10 cellular contexts compared by ENCODE assay signal in genomic region chr3:46990573-46991374, GRCh38. TPM values are rescaled to one million over a fixed set of nuclear protein-coding genes. Genes with fewer than 3 reads are reported as not detected.
DNase-seq lines count a peak whose midpoint lies in the region; ATAC-seq, FAIRE-seq and TF ChIP-seq lines count a peak whose summit lies in the region.
"Had no signal": no experiment of that assay in that cellular context is flagged by ENCODE, and none has a peak within 500 bp of the region (broad histone marks: within the 10 kb centered on the region; RNA-seq: fewer than 3 reads in every experiment).

No MANE protein-coding gene starts in this region.

- peak overlapping the region; percentile 97 for H3K27ac Mint-ChIP-seq in activated T-cell treated with anti-CD3 and anti-CD28 coated beads, Interleukin-2, amount 50 U/mL, for 24 hours
- peak overlapping the region; percentile 96 for H3K27ac Mint-ChIP-seq in stimulated activated naive B cell treated with anti-CD40 and anti-IgM and Interleukin-4, amounts not matched to agents 10 μg/mL and 1 μg/mL and 100 μg/mL, for 72 hours
- no peak overlapping the region for H3K27ac Mint-ChIP-seq in glutamatergic neuron (ENCODE audit: unreplicated experiment)

- no peak overlapping the region for H3K27ac ChIP-seq in K562 (ENCODE audit: extremely low read depth, low read depth, low read length)
- no peak overlapping the region for H3K27ac ChIP-seq in coronary artery

- TF ChIP-seq EP300 in K562 (IDR thresholded peaks at IDR 0.05; ENCODE audit: low read length), result no peak

- no TSS peak for BruUV-seq in K562 (replicated peaks; lab: Mats Ljungman, UMichigan)

- H3K9me3 ChIP-seq in K562 (replicated peaks; ENCODE audit: control insufficient read depth, insufficient read depth, low read depth, low read length), result no peaks in the 10 kb centered on the region

- TF ChIP-seq POLR2A in K562 (conservative IDR thresholded peaks at IDR 0.05), result no peak

- H3K36me3 Mint-ChIP-seq in activated T-cell treated with anti-CD3 and anti-CD28 coated beads, Interleukin-2, amount 50 U/mL, for 24 hours (ENCODE audit: low read depth), result peaks cover 79% of the 10 kb centered on the region
- peaks cover 14% of the 10 kb centered on the region for H3K36me3 Mint-ChIP-seq in activated T-cell treated with anti-CD3 and anti-CD28 coated beads, Interleukin-2, amount 50 U/mL, for 4 hours (ENCODE audit: insufficient read depth)
- H3K36me3 Mint-ChIP-seq in stimulated activated naive B cell treated with anti-CD40 and anti-IgM and Interleukin-4, amounts not matched to agents 10 μg/mL and 1 μg/mL and 100 μg/mL, for 72 hours, result peaks cover 23 to 64% of the 10 kb centered on the region in 2 donors
- no peaks in the 10 kb centered on the region for H3K36me3 Mint-ChIP-seq in glutamatergic neuron (ENCODE audit: unreplicated experiment)

- intact Hi-C loops in K562 (cut with micrococcal nuclease), result loop anchor here (10.0 kb wide), 1 partner anchor 286 kb away; the partner anchor contains the start of gene TMIE

- no peak for ATAC-seq in activated T-cell treated with anti-CD3 and anti-CD28 coated beads, Interleukin-2, amount 50 U/mL, for 4 hours
- ATAC-seq in HG02852 (IDR thresholded peaks at IDR 0.05; ENCODE audit: unreplicated experiment) (peak; percentile 37), K562 (no peak), HG03135 (IDR thresholded peaks at IDR 0.05; ENCODE audit: unreplicated experiment) (no peak)
- ATAC-seq in stimulated activated naive B cell treated with anti-CD40 and anti-IgM and Interleukin-4, amounts not matched to agents 10 μg/mL and 1 μg/mL and 100 μg/mL, for 72 hours (replicated peaks), result peak; percentile 39 to 73

- no peaks in the 10 kb centered on the region for H4K20me1 ChIP-seq in K562 (replicated peaks; ENCODE audit: control insufficient read depth, insufficient read depth, low read length)

- no peak overlapping the region for H3K4me2 ChIP-seq in K562 (ENCODE audit: insufficient read depth, low read length)

- in situ Hi-C loops in K562 (cut with MboI), result no loop called here

- no peak for FAIRE-seq in K562 (lab: Jason Lieb, UNC)

- H2AFZ ChIP-seq in K562 (ENCODE audit: low read depth, low read length), result no peak overlapping the region

- no peak for TF ChIP-seq RAD21 in K562 (CRISPR knock-in tag; conservative IDR thresholded peaks at IDR 0.05 in 1 of 2, IDR thresholded peaks at IDR 0.05 in 1 of 2)

- H3K27me3 ChIP-seq in K562 (ENCODE audit: control insufficient read depth in 2 of 2, insufficient read depth in 2 of 2, low read length in 2 of 2), result no peaks in the 10 kb centered on the region

- peaks cover 46% of the 10 kb centered on the region for H3K4me1 Mint-ChIP-seq in activated T-cell treated with anti-CD3 and anti-CD28 coated beads, Interleukin-2, amount 50 U/mL, for 24 hours (ENCODE audit: low read depth)
- peaks cover 48% of the 10 kb centered on the region for H3K4me1 Mint-ChIP-seq in activated T-cell treated with anti-CD3 and anti-CD28 coated beads, Interleukin-2, amount 50 U/mL, for 4 hours (ENCODE audit: low read depth)
- peaks cover 49 to 56% of the 10 kb centered on the region in 2 donors for H3K4me1 Mint-ChIP-seq in stimulated activated naive B cell treated with anti-CD40 and anti-IgM and Interleukin-4, amounts not matched to agents 10 μg/mL and 1 μg/mL and 100 μg/mL, for 72 hours
- peaks cover 3% of the 10 kb centered on the region for H3K4me1 Mint-ChIP-seq in glutamatergic neuron (ENCODE audit: low read depth, unreplicated experiment)

- no peak overlapping the region for H3K4me3 Mint-ChIP-seq in activated T-cell treated with anti-CD3 and anti-CD28 coated beads, Interleukin-2, amount 50 U/mL, for 24 hours
- no peak overlapping the region for H3K4me3 Mint-ChIP-seq in activated T-cell treated with anti-CD3 and anti-CD28 coated beads, Interleukin-2, amount 50 U/mL, for 4 hours
- H3K4me3 Mint-ChIP-seq in stimulated activated naive B cell treated with anti-CD40 and anti-IgM and Interleukin-4, amounts not matched to agents 10 μg/mL and 1 μg/mL and 100 μg/mL, for 72 hours, result no peak overlapping the region
- no peak overlapping the region for H3K4me3 Mint-ChIP-seq in glutamatergic neuron (ENCODE audit: unreplicated experiment)

- 92% methylated on average over 11 of the region's 11 CpGs for WGBS in K562 (ENCODE audit: insufficient coverage, low coverage, missing lambda C conversion rate)

- H3K9me1 ChIP-seq in K562 (ENCODE audit: control insufficient read depth, insufficient read depth, low read length), result peaks cover 5% of the 10 kb centered on the region

- no peaks in the 10 kb centered on the region for H3K9me3 Mint-ChIP-seq in activated T-cell treated with anti-CD3 and anti-CD28 coated beads, Interleukin-2, amount 50 U/mL, for 24 hours
- no peaks in the 10 kb centered on the region for H3K9me3 Mint-ChIP-seq in activated T-cell treated with anti-CD3 and anti-CD28 coated beads, Interleukin-2, amount 50 U/mL, for 4 hours
- H3K9me3 Mint-ChIP-seq in stimulated activated naive B cell treated with anti-CD40 and anti-IgM and Interleukin-4, amounts not matched to agents 10 μg/mL and 1 μg/mL and 100 μg/mL, for 72 hours, result no peaks in the 10 kb centered on the region
- peaks cover 4% of the 10 kb centered on the region for H3K9me3 Mint-ChIP-seq in glutamatergic neuron (ENCODE audit: unreplicated experiment)

- POLR2A ChIA-PET in K562 (lab: Yijun Ruan, JAX), result interaction anchor here (1.0 to 2.2 kb wide), 4 partner anchors 9 to 54 kb away, joined by 3 to 7 read pairs (median 5); partner anchors contain the start of gene NBEAL2

- no peak for DNase-seq in activated T-cell treated with anti-CD3 and anti-CD28 coated beads, Interleukin-2, amount 50 U/mL, for 24 hours
- no peak for DNase-seq in activated T-cell treated with anti-CD3 and anti-CD28 coated beads, Interleukin-2, amount 50 U/mL, for 4 hours
- DNase-seq in K562 (ENCODE audit: extremely low read depth in 1 of 4, low spot score in 3 of 4) (no peak), glutamatergic neuron (no peak), coronary artery (ENCODE audit: low spot score) (no peak)
- peak; percentile 59 for DNase-seq in stimulated activated naive B cell treated with anti-CD40 and anti-IgM and Interleukin-4, amounts not matched to agents 10 μg/mL and 1 μg/mL and 100 μg/mL, for 72 hours
- DNase-seq: amniotic stem cell, NCI-H1417 treated with DMSO at 0.1 percent for 48 hours had no signal

- peaks cover 71% of the 10 kb centered on the region for H3K36me3 ChIP-seq in K562 (ENCODE audit: control insufficient read depth, insufficient read depth, low read length)

- TF ChIP-seq CTCF in K562 (IDR thresholded peaks at IDR 0.05 in 2 of 3, conservative IDR thresholded peaks at IDR 0.05 in 1 of 3; ENCODE audit: insufficient read depth in 2 of 3, low read depth in 1 of 3, low read length in 3 of 3) (no peak), glutamatergic neuron (IDR thresholded peaks at IDR 0.05; ENCODE audit: partially characterized antibody, unreplicated experiment) (no peak), coronary artery (IDR thresholded peaks at IDR 0.05) (no peak)

- H3K9ac ChIP-seq in K562 (ENCODE audit: insufficient read depth in 1 of 2, low read depth in 2 of 2, low read length in 2 of 2), result peak overlapping the region in 1 of 2 experiments; percentile 24; a peak in 2 of 4 replicates

- H3K4me3 ChIP-seq in K562 (no peak overlapping the region), coronary artery (no peak overlapping the region)

- H3K79me2 ChIP-seq in K562 (ENCODE audit: control insufficient read depth, insufficient read depth, low read length), result peaks cover 34% of the 10 kb centered on the region

- peaks cover 32 to 61% of the 10 kb centered on the region in 2 experiments for H3K4me1 ChIP-seq in K562 (replicated peaks in 1 of 2; ENCODE audit: control insufficient read depth in 2 of 2, insufficient read depth in 2 of 2, low read length in 2 of 2)

- CTCF ChIA-PET in K562 (lab: Yijun Ruan, JAX; ENCODE audit: low intra/inter-chr PET ratio), result no interaction called here

- no peaks in the 10 kb centered on the region for H3K27me3 Mint-ChIP-seq in activated T-cell treated with anti-CD3 and anti-CD28 coated beads, Interleukin-2, amount 50 U/mL, for 24 hours
- no peaks in the 10 kb centered on the region for H3K27me3 Mint-ChIP-seq in activated T-cell treated with anti-CD3 and anti-CD28 coated beads, Interleukin-2, amount 50 U/mL, for 4 hours (ENCODE audit: low read depth)
- no peaks in the 10 kb centered on the region for H3K27me3 Mint-ChIP-seq in stimulated activated naive B cell treated with anti-CD40 and anti-IgM and Interleukin-4, amounts not matched to agents 10 μg/mL and 1 μg/mL and 100 μg/mL, for 72 hours
- no peaks in the 10 kb centered on the region for H3K27me3 Mint-ChIP-seq in glutamatergic neuron (ENCODE audit: unreplicated experiment)

RNA-seq across cellular contexts. Expression of gene NBEAL2, which starts 11.3 kb away (rescaled TPM):
- total RNA-seq in activated T-cell treated with anti-CD3 and anti-CD28 coated beads, Interleukin-2, amount 50 U/mL, for 4 hours, result 10 to 100 TPM; 75.5 to 86.9 (median 80.7) TPM
- 322 and 1,090 TPM in 2 replicates for total RNA-seq in K562 (2011; cell fraction: chromatin; rRNA removed; ENCODE audit: low replicate concordance)
- total RNA-seq in K562 (2011; cell fraction: nucleolus; rRNA removed), result 555 and 597 TPM in 2 replicates
- 365 and 370 TPM in 2 replicates for total RNA-seq in K562 (2011; cell fraction: nucleoplasm; rRNA removed)
- total RNA-seq in K562 (2014; rRNA removed), result 41.3 and 45.2 TPM in 2 replicates
- total RNA-seq in K562 (2014; rRNA removed; fragmentation: Illumina TruSeq; extraction: Trizol), result 12.3 and 16.0 TPM in 2 replicates
- 23.7 and 23.9 TPM in 2 replicates for total RNA-seq in K562 (2015; rRNA removed; fragmentation: Illumina TruSeq; extraction: Trizol)
- total RNA-seq in K562 (2021), result 89.3 and 114 TPM in 2 replicates
- polyA plus RNA-seq in K562 (2011; rRNA removed), result 29.6 and 50.4 TPM in 2 replicates
- polyA plus RNA-seq in K562 (2011; cell fraction: cytosol; rRNA removed), result 25.6 and 45.5 TPM in 2 replicates
- 557 and 843 TPM in 2 replicates for polyA plus RNA-seq in K562 (2011; cell fraction: nucleus; rRNA removed)
- 66.4 and 174 TPM in 2 replicates for polyA plus RNA-seq in K562 (2012)
- polyA plus RNA-seq in K562 (2014; fragmentation: Illumina TruSeq; extraction: Trizol), result 46.4 and 62.1 TPM in 2 replicates
- polyA plus RNA-seq in K562 (2014; fragmentation: Nextera tagmentation; extraction: Ambion mirVana), result under 1 TPM; 0.06 to 0.24 TPM
- polyA plus RNA-seq in K562 (2014; rRNA removed), result 67.5 and 85.5 TPM in 2 replicates
- polyA minus RNA-seq in K562 (2011; rRNA and poly(A)+ RNA removed), result 8.6 and 16.8 TPM in 2 replicates
- polyA minus RNA-seq in K562 (2011; cell fraction: cytosol; rRNA and poly(A)+ RNA removed), result 23.5 and 26.4 TPM in 2 replicates
- polyA minus RNA-seq in K562 (2011; cell fraction: nucleus; rRNA and poly(A)+ RNA removed), result 104 and 118 TPM in 2 replicates
- total RNA-seq in glutamatergic neuron (ENCODE audit: unreplicated experiment), result 38.0 TPM

RNA-seq across cellular contexts. Expression of gene CCDC12, which starts 14.2 kb away (rescaled TPM):
- total RNA-seq in activated T-cell treated with anti-CD3 and anti-CD28 coated beads, Interleukin-2, amount 50 U/mL, for 4 hours, result 10 to 100 TPM; 75.9 to 77.6 (median 76.5) TPM
- total RNA-seq in K562 (2011; cell fraction: chromatin; rRNA removed; ENCODE audit: low replicate concordance), result 140 and 232 TPM in 2 replicates
- total RNA-seq in K562 (2011; cell fraction: nucleolus; rRNA removed), result 143 and 148 TPM in 2 replicates
- total RNA-seq in K562 (2011; cell fraction: nucleoplasm; rRNA removed), result 188 and 262 TPM in 2 replicates
- total RNA-seq in K562 (2014; rRNA removed) (99.0 and 101 TPM in 2 replicates), K562 (2014; rRNA removed; fragmentation: Illumina TruSeq; extraction: Trizol) (44.4 and 63.0 TPM in 2 replicates), K562 (2015; rRNA removed; fragmentation: Illumina TruSeq; extraction: Trizol) (104 and 115 TPM in 2 replicates), K562 (2021) (75.2 and 86.9 TPM in 2 replicates), glutamatergic neuron (ENCODE audit: unreplicated experiment) (41.4 TPM)
- polyA plus RNA-seq in K562 (2011; rRNA removed) (47.8 and 54.0 TPM in 2 replicates), K562 (2014; fragmentation: Illumina TruSeq; extraction: Trizol) (105 and 127 TPM in 2 replicates), K562 (2014; fragmentation: Nextera tagmentation; extraction: Ambion mirVana) (10 to 100 TPM in 1 of 2 experiments, 1 to 10 TPM in 1; 8.9 to 20.9 TPM), K562 (2014; rRNA removed) (100 and 201 TPM in 2 replicates)
- polyA plus RNA-seq in K562 (2011; cell fraction: cytosol; rRNA removed), result 53.0 and 53.5 TPM in 2 replicates
- polyA plus RNA-seq in K562 (2011; cell fraction: nucleus; rRNA removed), result 82.0 and 85.3 TPM in 2 replicates
- polyA plus RNA-seq in K562 (2012), result 77.1 and 114 TPM in 2 replicates
- 50.3 and 53.4 TPM in 2 replicates for polyA minus RNA-seq in K562 (2011; rRNA and poly(A)+ RNA removed)
- polyA minus RNA-seq in K562 (2011; cell fraction: cytosol; rRNA and poly(A)+ RNA removed), result 17.4 and 21.1 TPM in 2 replicates
- 81.3 and 87.3 TPM in 2 replicates for polyA minus RNA-seq in K562 (2011; cell fraction: nucleus; rRNA and poly(A)+ RNA removed)

Comparison
In these comparisons a context has a peak if more than half of its experiments do, and no peak if none do; other contexts are left out.
1. ATAC-seq: peak in HG02852 (single experiment) and stimulated activated naive B cell treated with anti-CD40 and anti-IgM and Interleukin-4, amounts not matched to agents 10 μg/mL and 1 μg/mL and 100 μg/mL, for 72 hours (2 of 2); none in activated T-cell treated with anti-CD3 and anti-CD28 coated beads, Interleukin-2, amount 50 U/mL, for 4 hours (0 of 2), K562 (single experiment) and HG03135 (single experiment).